In the genomic region with DNA sequence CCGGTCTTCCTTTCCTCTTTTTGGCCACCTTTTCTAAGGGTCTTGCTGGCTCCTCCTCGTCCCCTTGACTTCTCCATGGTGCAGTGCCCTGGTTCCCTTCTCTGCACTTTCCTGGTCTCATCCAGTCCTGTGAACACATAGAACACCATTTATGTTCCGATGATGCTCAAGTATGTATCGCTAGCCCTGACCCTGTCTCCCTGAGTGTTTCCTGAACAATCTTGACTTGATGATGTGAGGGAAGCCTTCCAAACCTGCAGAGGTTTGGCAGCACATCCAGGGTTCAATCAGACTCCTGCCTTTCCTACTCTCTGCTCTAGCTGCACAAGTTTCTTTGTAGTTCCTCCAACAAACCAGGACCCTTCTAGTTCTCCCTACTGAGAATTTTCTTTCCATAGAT, we compare ENCODE assay signal across 35 cellular contexts.
"Had no signal": no experiment of that assay in that cellular context is flagged by ENCODE, and none has a peak within 500 bp of the region (broad histone marks: within the 10 kb centered on the region; RNA-seq: fewer than 3 reads in every experiment).

No MANE protein-coding gene starts in this region.

- ATAC-seq: activated CD8-positive, alpha-beta T cell treated with anti-CD3 and anti-CD28 coated beads for 36 hours; activated naive CD4-positive, alpha-beta T cell treated with anti-CD3 and anti-CD28 coated beads, Interleukin-2, amount 50 U/mL, for 72 hours; activated T-cell treated with anti-CD3 and anti-CD28 coated beads, Interleukin-2, amount 50 U/mL, for 4 hours; activated T-cell treated with anti-CD3 and anti-CD28 coated beads, Interleukin-2, amount 50 U/mL, for 72 hours; activated T-helper 17 cell treated with anti-CD3 and anti-CD28 coated beads, Interleukin-2, amount 50 U/mL, for 72 hours; body of pancreas had no signal

- H3K9me3 ChIP-seq: adrenal gland, body of pancreas had no signal

- H3K4me1 ChIP-seq: body of pancreas, breast epithelium had no signal

- FAIRE-seq: astrocyte, TTC549 had no signal

- H3K4me3 ChIP-seq: adrenal gland, body of pancreas, breast epithelium, cardiac muscle cell had no signal

- H3K36me3 ChIP-seq: adrenal gland, brain microvascular endothelial cell, breast epithelium, cardiac muscle cell had no signal

- H3K27ac ChIP-seq: adrenal gland, body of pancreas, brain microvascular endothelial cell, breast epithelium, cardiac muscle cell, VCaP had no signal

- H3K27me3 ChIP-seq: adrenal gland, body of pancreas, brain microvascular endothelial cell, breast epithelium, cardiac muscle cell had no signal

- DNase-seq: activated B cell treated with CpG ODN at 0.5 μM for 24 hours; activated CD4-positive, alpha-beta memory T cell treated with anti-CD3 and anti-CD28 coated beads for 36 hours; activated CD4-positive, alpha-beta T cell treated with anti-CD3 and anti-CD28 coated beads for 4 hours; activated CD4-positive, alpha-beta T cell treated with anti-CD3 and anti-CD28 coated beads, Interleukin-2, amount 10 ng/mL, durations not matched to agents 24 days and 14 days; activated CD4-positive, alpha-beta T cell treated with anti-CD3 and anti-CD28 coated beads, Interleukin-2, amount 50 U/mL, for 1 hour; activated CD4-positive, alpha-beta T cell treated with anti-CD3 and anti-CD28 coated beads, Interleukin-2, amount 50 U/mL, for 4 hours; activated CD4-positive, CD25-positive, alpha-beta regulatory T cell treated with anti-CD3 and anti-CD28 coated beads, Interleukin-2, amount 50 U/mL, for 72 hours; activated CD8-positive, alpha-beta memory T cell treated with anti-CD3 and anti-CD28 coated beads, Interleukin-2, amount 50 U/mL, for 4 hours; activated CD8-positive, alpha-beta T cell treated with anti-CD3 and anti-CD28 coated beads for 36 hours; activated effector memory CD4-positive, alpha-beta T cell treated with anti-CD3 and anti-CD28 coated beads, Interleukin-2, amount 50 U/mL, for 16 hours; activated gamma-delta T cell treated with Interleukin-2 at 50 U/mL for 16 hours; activated naive CD4-positive, alpha-beta T cell; activated naive CD4-positive, alpha-beta T cell treated with anti-CD3 and anti-CD28 coated beads for 36 hours; activated naive CD4-positive, alpha-beta T cell treated with anti-CD3 and anti-CD28 coated beads, Interleukin-2, amount 50 U/mL, for 16 hours; activated naive CD8-positive, alpha-beta T cell treated with anti-CD3 and anti-CD28 coated beads for 36 hours; activated T-cell treated with anti-CD3 and anti-CD28 coated beads for 4 hours; activated T-cell treated with anti-CD3 and anti-CD28 coated beads, Interleukin-2, amount 50 U/mL, for 1 hour; activated T-cell treated with anti-CD3 and anti-CD28 coated beads, Interleukin-2, amount 50 U/mL, for 4 hours; activated T-cell treated with anti-CD3 and anti-CD28 coated beads, Interleukin-2, amount 50 U/mL, for 72 hours; adrenal gland; amniotic stem cell; aorta; body of pancreas; brain microvascular endothelial cell; central memory CD4-positive, alpha-beta T cell; T-helper 1 cell; T-helper 2 cell; T-helper 9 cell had no signal
